ENCODE assay signal across 8 cellular contexts in the genomic region with DNA sequence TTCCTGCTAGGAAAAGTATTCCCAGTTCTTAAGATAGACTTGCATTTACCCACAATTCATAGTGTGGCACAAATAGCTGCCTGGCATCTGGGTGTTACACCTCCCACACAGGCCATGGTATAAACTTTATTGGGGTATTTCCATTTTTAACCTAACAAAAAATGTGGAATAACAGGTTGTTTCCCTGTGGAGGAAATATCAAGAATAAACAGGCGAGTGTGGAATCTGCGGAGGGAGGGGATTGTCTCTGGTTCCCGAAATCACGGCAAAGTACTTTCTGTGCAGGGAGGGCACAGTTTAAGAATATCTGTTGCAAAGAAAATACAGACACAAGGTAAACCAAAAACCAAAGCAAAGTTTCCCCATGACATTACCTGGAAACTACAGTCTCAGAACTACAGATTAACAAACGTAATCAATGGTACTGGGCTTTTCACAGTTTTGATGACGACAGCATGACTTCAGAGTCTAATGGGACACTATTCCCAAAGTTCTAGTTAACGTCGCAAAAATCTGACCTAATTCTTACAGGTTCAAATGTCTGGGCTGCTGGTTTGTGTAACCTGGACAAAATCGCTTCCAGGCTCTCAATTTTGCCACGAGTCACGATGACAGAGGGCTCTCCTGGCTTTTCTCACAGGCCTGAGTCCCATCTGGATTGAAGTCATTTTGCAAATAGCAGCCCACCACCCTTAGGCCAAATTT. TPM values are rescaled to one million over a fixed set of nuclear protein-coding genes. Genes with fewer than 3 reads are reported as not detected.
DNase-seq lines count a peak whose midpoint lies in the region; ATAC-seq and TF ChIP-seq lines count a peak whose summit lies in the region.

No MANE protein-coding gene starts in this region.

- no peaks in the 10 kb centered on the region for H3K27me3 ChIP-seq in PC-9 (ENCODE audit: insufficient read depth, low read depth)
- no peaks in the 10 kb centered on the region for H3K27me3 ChIP-seq in osteoblast (ENCODE audit: insufficient read depth, low read length)

- ATAC-seq in GM21723 (IDR thresholded peaks at IDR 0.05; ENCODE audit: unreplicated experiment), result no peak
- ATAC-seq in GM19328 (IDR thresholded peaks at IDR 0.05; ENCODE audit: unreplicated experiment), result no peak

- H3K27me3 Mint-ChIP-seq in Calu3 (ENCODE audit: unreplicated experiment), result no peaks in the 10 kb centered on the region

- H3K4me3 Mint-ChIP-seq in Calu3 (ENCODE audit: low read depth, unreplicated experiment), result peak overlapping the region; percentile 90

- H3K4me1 Mint-ChIP-seq in Calu3 (ENCODE audit: low read depth, unreplicated experiment), result peaks cover 28% of the 10 kb centered on the region

- H3K9me2 ChIP-seq in PC-9 (ENCODE audit: insufficient read depth), result no peaks in the 10 kb centered on the region

- intact Hi-C loops in Calu3 (cut with micrococcal nuclease; ENCODE audit: unreplicated experiment), result no loop called here
- intact Hi-C loops in PC-9 (cut with micrococcal nuclease; ENCODE audit: unreplicated experiment), result loop anchor here (10.0 kb wide), 1 partner anchor 298 kb away; the partner anchor contains the start of gene NEURL3

- H3K79me2 ChIP-seq in PC-9 (ENCODE audit: low read depth), result peaks cover 75% of the 10 kb centered on the region
- peaks cover 83% of the 10 kb centered on the region for H3K79me2 ChIP-seq in osteoblast (ENCODE audit: insufficient read depth, low read length)

- no peaks in the 10 kb centered on the region for H3K9me3 Mint-ChIP-seq in Calu3 (ENCODE audit: low read depth, unreplicated experiment)

- H4K20me1 ChIP-seq in PC-9 (ENCODE audit: insufficient read depth) (peaks cover 58% of the 10 kb centered on the region), osteoblast (ENCODE audit: insufficient read depth, low read length) (peaks cover 33% of the 10 kb centered on the region)

- CTCF ChIA-PET in Calu3 (lab: Charles Lee) (interaction anchor here (0.5 to 0.8 kb wide), 2 partner anchors 109 to 374 kb away, joined by 3 read pairs; no protein-coding TSS in a partner anchor), PC-9 (lab: Charles Lee) (interaction anchor here (0.6 kb wide), 1 partner anchor 14 kb away, joined by 3 read pairs; no protein-coding TSS in a partner anchor)

- H3K36me3 ChIP-seq in PC-9 (ENCODE audit: low read depth), result peaks cover 15% of the 10 kb centered on the region
- no peaks in the 10 kb centered on the region for H3K36me3 ChIP-seq in osteoblast (ENCODE audit: insufficient read depth, low read length)

- H3K4me3 ChIP-seq in PC-9 (peak overlapping the region; percentile 87), osteoblast (ENCODE audit: insufficient read depth, low read length) (peak overlapping the region; percentile 95)

- peak overlapping the region; percentile 81 for H3K27ac Mint-ChIP-seq in Calu3 (ENCODE audit: unreplicated experiment)

- H3K36me3 Mint-ChIP-seq in Calu3 (ENCODE audit: insufficient read depth, unreplicated experiment), result peaks cover 42% of the 10 kb centered on the region

- no peak for TF ChIP-seq CTCF in Calu3 (IDR thresholded peaks at IDR 0.05; ENCODE audit: unreplicated experiment)
- no peak for TF ChIP-seq CTCF in PC-9 (conservative IDR thresholded peaks at IDR 0.05)
- TF ChIP-seq CTCF in osteoblast (IDR thresholded peaks at IDR 0.05; ENCODE audit: extremely low read depth, low read depth, low read length), result no peak

- peak overlapping the region; percentile 72 for H3K27ac ChIP-seq in PC-9
- H3K27ac ChIP-seq in osteoblast (ENCODE audit: low read depth, low read length), result peak overlapping the region; percentile 81

- H3K4me2 ChIP-seq in PC-9 (peak overlapping the region; percentile 96), osteoblast (ENCODE audit: insufficient read depth, low read length) (peak overlapping the region; percentile 96)

- POLR2A ChIA-PET in PC-9 (lab: Charles Lee; ENCODE audit: unreplicated experiment), result no interaction called here

- H2AFZ ChIP-seq in PC-9, result peak overlapping the region; percentile 83; the same call in 1 of the 2 replicates
- peak overlapping the region; percentile 17 for H2AFZ ChIP-seq in osteoblast (ENCODE audit: low read length)

- H3K9me3 ChIP-seq in PC-9 (ENCODE audit: insufficient read depth, low read depth) (no peaks in the 10 kb centered on the region), osteoblast (ENCODE audit: low read depth, low read length) (no peaks in the 10 kb centered on the region)

- BruUV-seq in Calu3 (replicated peaks; lab: Mats Ljungman, UMichigan) (TSS peak; percentile 58), PC-9 (replicated peaks; lab: Mats Ljungman, UMichigan) (TSS peak; percentile 49)

- H3F3A ChIP-seq in PC-9 (ENCODE audit: insufficient read depth, low read depth), result peaks cover 23% of the 10 kb centered on the region; the same call in 1 of the 2 replicates

- H3K4me1 ChIP-seq in PC-9 (replicated peaks; ENCODE audit: insufficient read depth) (peaks cover 36% of the 10 kb centered on the region), osteoblast (ENCODE audit: insufficient read depth, low read length) (peaks cover 51% of the 10 kb centered on the region)

- DNase-seq in Calu3, result no peak
- peak in 1 of 2 experiments; percentile 77 for DNase-seq in PC-9
- DNase-seq in epidermal melanocyte (ENCODE audit: insufficient read length, low spot score), result peak; percentile 10
- DNase-seq in osteoblast (ENCODE audit: insufficient read length, low spot score, missing footprints), result no peak
- no peak for DNase-seq in SKM-1 (lab: John Stamatoyannopoulos, UW; ENCODE audit: unreplicated experiment)
- no peak for DNase-seq in OCI-M1 (lab: John Stamatoyannopoulos, UW)

RNA-seq across cellular contexts. Expression of gene STARD7, which starts 1.4 kb away (rescaled TPM):
- total RNA-seq in Calu3 (2022) (119 and 123 TPM in 2 replicates), PC-9 (2021) (171 and 189 TPM in 2 replicates), osteoblast (139 and 163 TPM in 2 replicates)

RNA-seq across cellular contexts. Expression of gene TMEM127, which starts 58.6 kb away (rescaled TPM):
- total RNA-seq in Calu3 (2022), result 50.7 and 53.2 TPM in 2 replicates
- total RNA-seq in PC-9 (2021), result 38.4 and 50.3 TPM in 2 replicates
- 55.0 and 56.0 TPM in 2 replicates for total RNA-seq in osteoblast

RNA-seq across cellular contexts. Expression of gene CIAO1, which starts 58.8 kb away (rescaled TPM):
- total RNA-seq in Calu3 (2022), result 75.7 and 85.9 TPM in 2 replicates
- total RNA-seq in PC-9 (2021), result 85.3 and 99.5 TPM in 2 replicates
- total RNA-seq in osteoblast, result 111 and 126 TPM in 2 replicates
